In the genomic region with DNA sequence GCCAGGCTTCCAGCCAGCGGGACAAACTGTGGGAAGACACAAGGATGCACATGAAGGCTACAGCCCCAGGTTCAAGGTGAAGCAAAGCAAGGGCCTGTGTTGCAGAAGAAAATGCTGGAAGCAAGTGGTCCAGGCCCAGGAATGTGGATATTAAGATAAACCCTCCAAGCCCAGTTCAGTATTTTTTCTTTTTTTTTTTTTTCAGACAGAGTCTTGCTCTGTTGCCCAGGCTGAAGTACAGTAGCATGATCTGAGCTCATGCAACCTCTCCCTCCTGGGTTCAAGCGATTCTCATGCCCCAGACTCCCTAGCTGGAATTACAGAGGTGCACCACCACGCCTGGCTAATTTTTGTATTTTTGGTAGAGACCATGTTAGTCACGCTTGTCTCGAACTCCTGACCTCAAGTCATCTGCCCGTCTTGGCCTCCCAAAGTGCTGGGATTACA, we compare ENCODE assay signal across 14 cellular contexts. TPM values are rescaled to one million over a fixed set of nuclear protein-coding genes. Genes with fewer than 3 reads are reported as not detected.
DNase-seq lines count a peak whose midpoint lies in the region; ATAC-seq, FAIRE-seq and TF ChIP-seq lines count a peak whose summit lies in the region.
"Had no signal": no experiment of that assay in that cellular context is flagged by ENCODE, and none has a peak within 500 bp of the region (broad histone marks: within the 10 kb centered on the region; RNA-seq: fewer than 3 reads in every experiment).

No MANE protein-coding gene starts in this region.

- TF ChIP-seq CTCF in RWPE1 (conservative IDR thresholded peaks at IDR 0.05; ENCODE audit: low read depth): no peak
- no peak for TF ChIP-seq CTCF in neural crest cell (conservative IDR thresholded peaks at IDR 0.05)

- peak overlapping the region; percentile 66 for H3K27ac ChIP-seq in CD4-positive, CD25-positive, alpha-beta regulatory T cell (ENCODE audit: insufficient read depth, low read length, poor library complexity, severe bottlenecking)
- H3K27ac ChIP-seq in RWPE1: peak overlapping the region; percentile 100
- H3K27ac ChIP-seq: KMS-11 had no signal

- CTCF ChIA-PET in RWPE1 (lab: Yijun Ruan, JAX): interaction anchor here (1.0 to 3.2 kb wide), 6 partner anchors 20 to 50 kb away, joined by 3 to 36 read pairs (median 12); no protein-coding TSS in a partner anchor

- no peaks in the 10 kb centered on the region for H3K9me3 Mint-ChIP-seq in T-helper 1 cell treated with Interleukin-12 subunit alpha and Interleukin-12 subunit beta and Interleukin-4 antibody, amounts not matched to agents 30 μg/mL and 1 μg/mL, for 36 hours
- H3K9me3 Mint-ChIP-seq in CD4-positive, CD25-positive, alpha-beta regulatory T cell: peaks cover 0 to 11% (median 0%) of the 10 kb centered on the region in 7 donors
- no peaks in the 10 kb centered on the region for H3K9me3 Mint-ChIP-seq in neural crest cell
- H3K9me3 Mint-ChIP-seq: CD4-positive, alpha-beta T cell had no signal

- no peak overlapping the region for H3K4me3 ChIP-seq in CD4-positive, CD25-positive, alpha-beta regulatory T cell (ENCODE audit: low read depth, low read length)

- no peaks in the 10 kb centered on the region for H3K9me3 ChIP-seq in CD4-positive, CD25-positive, alpha-beta regulatory T cell (ENCODE audit: control insufficient read depth in 2 of 2, low read length in 2 of 2)
- H3K9me3 ChIP-seq: BE2C, Peyer's patch had no signal

- H3K36me3 ChIP-seq in CD4-positive, CD25-positive, alpha-beta regulatory T cell (ENCODE audit: control insufficient read depth, insufficient read depth, low read length): no peaks in the 10 kb centered on the region

- H3K27me3 Mint-ChIP-seq in T-helper 1 cell treated with Interleukin-12 subunit alpha and Interleukin-12 subunit beta and Interleukin-4 antibody, amounts not matched to agents 30 μg/mL and 1 μg/mL, for 36 hours (ENCODE audit: low read depth): no peaks in the 10 kb centered on the region
- H3K27me3 Mint-ChIP-seq in CD4-positive, CD25-positive, alpha-beta regulatory T cell: peaks cover 13% of the 10 kb centered on the region
- peaks cover 7% of the 10 kb centered on the region for H3K27me3 Mint-ChIP-seq in neural crest cell (ENCODE audit: low read depth)

- H3K4me1 Mint-ChIP-seq in T-helper 1 cell treated with Interleukin-12 subunit alpha and Interleukin-12 subunit beta and Interleukin-4 antibody, amounts not matched to agents 30 μg/mL and 1 μg/mL, for 36 hours (ENCODE audit: low read depth): peaks cover 33% of the 10 kb centered on the region
- H3K4me1 Mint-ChIP-seq in CD4-positive, CD25-positive, alpha-beta regulatory T cell: peaks cover 10 to 47% (median 32%) of the 10 kb centered on the region in 4 donors
- H3K4me1 Mint-ChIP-seq in neural crest cell: peaks cover 34% of the 10 kb centered on the region

- POLR2A ChIA-PET in RWPE1 (lab: Yijun Ruan, JAX; ENCODE audit: low non-redundant PET): interaction anchor here (0.7 kb wide), 1 partner anchor 43 kb away, joined by 5 read pairs; no protein-coding TSS in a partner anchor

- no peak overlapping the region for H3K4me3 Mint-ChIP-seq in T-helper 1 cell treated with Interleukin-12 subunit alpha and Interleukin-12 subunit beta and Interleukin-4 antibody, amounts not matched to agents 30 μg/mL and 1 μg/mL, for 36 hours
- H3K4me3 Mint-ChIP-seq in CD4-positive, CD25-positive, alpha-beta regulatory T cell: peak overlapping the region in 1 of 4 donors; percentile 86
- H3K4me3 Mint-ChIP-seq in neural crest cell: peak overlapping the region; percentile 92

- peaks cover 46% of the 10 kb centered on the region for H3K4me1 ChIP-seq in CD4-positive, CD25-positive, alpha-beta regulatory T cell (ENCODE audit: control insufficient read depth, insufficient read depth, low read length, poor library complexity, severe bottlenecking)

- no peak for ATAC-seq in CD4-positive, CD25-positive, alpha-beta regulatory T cell (ENCODE audit: low read depth in 2 of 2)

- peaks cover 15% of the 10 kb centered on the region for H3K36me3 Mint-ChIP-seq in T-helper 1 cell treated with Interleukin-12 subunit alpha and Interleukin-12 subunit beta and Interleukin-4 antibody, amounts not matched to agents 30 μg/mL and 1 μg/mL, for 36 hours (ENCODE audit: low read depth)
- peaks cover 3% of the 10 kb centered on the region for H3K36me3 Mint-ChIP-seq in CD4-positive, CD25-positive, alpha-beta regulatory T cell
- H3K36me3 Mint-ChIP-seq in neural crest cell (ENCODE audit: low read depth): no peaks in the 10 kb centered on the region

- no peak for FAIRE-seq in GM19239 (lab: Jason Lieb, UNC)

- no peaks in the 10 kb centered on the region for H3K27me3 ChIP-seq in CD4-positive, CD25-positive, alpha-beta regulatory T cell (ENCODE audit: control insufficient read depth, insufficient read depth, low read length)
- H3K27me3 ChIP-seq: BE2C, Peyer's patch had no signal

- DNase-seq in T-helper 1 cell (no peak), RWPE1 (ENCODE audit: low spot score) (no peak), neural crest cell (ENCODE audit: low read depth, low spot score) (no peak), AG08396 (ENCODE audit: low spot score) (no peak), midbrain (lab: John Stamatoyannopoulos, UW) (no peak), GM19239 (ENCODE audit: insufficient read length, low spot score) (no peak)
- no peak for DNase-seq in CD4-positive, CD25-positive, alpha-beta regulatory T cell

- peak overlapping the region; percentile 15 for H3K27ac Mint-ChIP-seq in T-helper 1 cell treated with Interleukin-12 subunit alpha and Interleukin-12 subunit beta and Interleukin-4 antibody, amounts not matched to agents 30 μg/mL and 1 μg/mL, for 36 hours
- no peak overlapping the region for H3K27ac Mint-ChIP-seq in CD4-positive, CD25-positive, alpha-beta regulatory T cell
- H3K27ac Mint-ChIP-seq in neural crest cell (ENCODE audit: unreplicated experiment): no peak overlapping the region

RNA-seq across cellular contexts. Expression of a gene that starts 4.4 kb away (rescaled TPM):
- 74.0 TPM for total RNA-seq in CD4-positive, CD25-positive, alpha-beta regulatory T cell
- polyA plus RNA-seq in CD4-positive, CD25-positive, alpha-beta regulatory T cell: 100 to 1,000 TPM; 326 to 380 (median 341) TPM
- 651 and 672 TPM in 2 replicates for total RNA-seq in neural crest cell
- total RNA-seq: A172 had no signal

RNA-seq across cellular contexts. Expression of a gene that starts 4.7 kb away (rescaled TPM):
- total RNA-seq in CD4-positive, CD25-positive, alpha-beta regulatory T cell: 2.8 TPM
- polyA plus RNA-seq in CD4-positive, CD25-positive, alpha-beta regulatory T cell: 10 to 100 TPM in 1 of 4 donors, 1 to 10 TPM in 1, under 1 TPM in 1, not detected in 1; 0.66 to 13.9 (median 4.8) TPM
- total RNA-seq in neural crest cell: 34.7 and 49.1 TPM in 2 replicates
- total RNA-seq: A172, M059J, Peyer's patch had no signal

RNA-seq across cellular contexts. Expression of a gene that starts 5.9 kb away (rescaled TPM):
- total RNA-seq in CD4-positive, CD25-positive, alpha-beta regulatory T cell: 2,802 TPM
- 100 to 1,000 TPM; 582 to 986 (median 765) TPM for polyA plus RNA-seq in CD4-positive, CD25-positive, alpha-beta regulatory T cell
- 9.3 and 9.6 TPM in 2 replicates for total RNA-seq in neural crest cell

RNA-seq across cellular contexts. Expression of a gene that starts 9.2 kb away (rescaled TPM):
- 4.7 TPM for total RNA-seq in CD4-positive, CD25-positive, alpha-beta regulatory T cell
- 10 to 100 TPM; 18.7 to 27.5 (median 23.4) TPM for polyA plus RNA-seq in CD4-positive, CD25-positive, alpha-beta regulatory T cell
- 74.5 and 87.4 TPM in 2 replicates for total RNA-seq in neural crest cell

RNA-seq across cellular contexts. Expression of a gene that starts 21.8 kb away (rescaled TPM):
- 16.9 TPM for total RNA-seq in CD4-positive, CD25-positive, alpha-beta regulatory T cell
- polyA plus RNA-seq in CD4-positive, CD25-positive, alpha-beta regulatory T cell: 1 to 10 TPM in 3 of 4 donors, under 1 TPM in 1; 0.24 to 1.9 (median 1.6) TPM
- 27.9 and 28.8 TPM in 2 replicates for total RNA-seq in neural crest cell

Comparison
In these comparisons a context has a peak if more than half of its experiments do, and no peak if none do; other contexts are left out.
1. RNA of a gene that starts 5.9 kb away (total RNA-seq): 2,802 TPM in CD4-positive, CD25-positive, alpha-beta regulatory T cell (single experiment); 9.3 to 9.6 TPM in neural crest cell; every median in the first group is over 100 times any median in the second.